23 cellular contexts compared by ENCODE assay signal in genomic region chr13:51665456-51665855, GRCh38.
"Had no signal": no experiment of that assay in that cellular context is flagged by ENCODE, and none has a peak within 500 bp of the region (broad histone marks: within the 10 kb centered on the region; RNA-seq: fewer than 3 reads in every experiment).

No MANE protein-coding gene starts in this region.

- H3K4me3 ChIP-seq: esophagus muscularis mucosa, left ventricle myocardium inferior, ovary, psoas muscle, right atrium auricular region, stomach, tibial artery, upper lobe of right lung had no signal

- H3K27me3 ChIP-seq: esophagus muscularis mucosa, neutrophil, ovary, right atrium auricular region, stomach, tibial artery, upper lobe of right lung had no signal

- H3K36me3 ChIP-seq: left ventricle myocardium inferior, ovary, right atrium auricular region, tibial artery, upper lobe of right lung had no signal

- DNase-seq: activated CD4-positive, alpha-beta T cell treated with anti-CD3 and anti-CD28 coated beads for 4 hours; activated CD4-positive, alpha-beta T cell treated with anti-CD3 and anti-CD28 coated beads, Interleukin-2, amount 50 U/mL, for 4 hours; activated effector memory CD4-positive, alpha-beta T cell treated with Interleukin-2 at 50 U/mL for 16 hours; activated naive CD4-positive, alpha-beta T cell treated with Interleukin-2 at 50 U/mL for 16 hours; aorta; endodermal cell; left ventricle myocardium inferior; ovary; psoas muscle; stimulated activated CD4-positive, alpha-beta T cell treated with anti-CD3 and anti-CD28 coated beads, Interleukin-15, amount 100 ng/mL, for 24 hours; stimulated activated CD4-positive, alpha-beta T cell treated with anti-CD3 and anti-CD28 coated beads, Interleukin-2, amount 100 ng/mL, for 24 hours; stimulated activated naive B cell treated with anti-CD40 and anti-IgM and Interleukin-4, amounts not matched to agents 10 μg/mL and 1 μg/mL and 100 μg/mL, for 72 hours; stomach; T-helper 1 cell; tibial artery; upper lobe of right lung had no signal

- H3K9me3 ChIP-seq: esophagus muscularis mucosa, left ventricle myocardium inferior, neutrophil, ovary, psoas muscle, right atrium auricular region, stomach, tibial artery, upper lobe of right lung had no signal

- H3K9me3 Mint-ChIP-seq: central memory CD8-positive, alpha-beta T cell; dendritic cell treated with granulocyte-macrophage colony-stimulating factor and Interleukin-4, amounts not matched to agents 40 ng/mL and 50 ng/mL, for 4 days; endodermal cell; nephron; stimulated activated naive B cell treated with anti-CD40 and anti-IgM and Interleukin-4, amounts not matched to agents 10 μg/mL and 1 μg/mL and 100 μg/mL, for 72 hours had no signal

- ATAC-seq: psoas muscle; stimulated activated naive B cell treated with anti-CD40 and anti-IgM and Interleukin-4, amounts not matched to agents 10 μg/mL and 1 μg/mL and 100 μg/mL, for 72 hours; upper lobe of right lung had no signal

- H3K27me3 Mint-ChIP-seq: activated naive CD8-positive, alpha-beta T cell; central memory CD8-positive, alpha-beta T cell; dendritic cell treated with granulocyte-macrophage colony-stimulating factor and Interleukin-4, amounts not matched to agents 40 ng/mL and 50 ng/mL, for 4 days; stimulated activated naive B cell treated with anti-CD40 and anti-IgM and Interleukin-4, amounts not matched to agents 10 μg/mL and 1 μg/mL and 100 μg/mL, for 72 hours had no signal

- H3K27ac ChIP-seq: esophagus muscularis mucosa, left ventricle myocardium inferior, neutrophil, ovary, psoas muscle, right atrium auricular region, stomach, upper lobe of right lung had no signal

- H3K4me3 Mint-ChIP-seq: activated naive CD8-positive, alpha-beta T cell; central memory CD8-positive, alpha-beta T cell; dendritic cell treated with granulocyte-macrophage colony-stimulating factor and Interleukin-4, amounts not matched to agents 40 ng/mL and 50 ng/mL, for 4 days; endodermal cell; nephron; stimulated activated naive B cell treated with anti-CD40 and anti-IgM and Interleukin-4, amounts not matched to agents 10 μg/mL and 1 μg/mL and 100 μg/mL, for 72 hours had no signal

- H3K27ac Mint-ChIP-seq: activated naive CD8-positive, alpha-beta T cell; dendritic cell treated with granulocyte-macrophage colony-stimulating factor and Interleukin-4, amounts not matched to agents 40 ng/mL and 50 ng/mL, for 4 days; endodermal cell; nephron; stimulated activated naive B cell treated with anti-CD40 and anti-IgM and Interleukin-4, amounts not matched to agents 10 μg/mL and 1 μg/mL and 100 μg/mL, for 72 hours had no signal

- H3K4me1 ChIP-seq: psoas muscle, upper lobe of right lung had no signal
